ENCODE assay signal across 13 cellular contexts in genomic region chr2:158994920-158995676, GRCh38. TPM values are rescaled to one million over a fixed set of nuclear protein-coding genes. Genes with fewer than 3 reads are reported as not detected.
DNase-seq lines count a peak whose midpoint lies in the region; ATAC-seq, FAIRE-seq and TF ChIP-seq lines count a peak whose summit lies in the region.
"Had no signal": no experiment of that assay in that cellular context is flagged by ENCODE, and none has a peak within 500 bp of the region (broad histone marks: within the 10 kb centered on the region; RNA-seq: fewer than 3 reads in every experiment).

No MANE protein-coding gene starts in this region.

- no peak overlapping the region for H3K18ac ChIP-seq in trophoblast cell (ENCODE audit: low read length)

- H2BK120ac ChIP-seq in trophoblast cell (ENCODE audit: insufficient read depth, low read length, poor library complexity), result peak overlapping the region; percentile 37

- peak; percentile 31 for DNase-seq in NCI-H1092 treated with DMSO at 0.1 percent for 48 hours (lab: John Stamatoyannopoulos, UW)
- DNase-seq in NCI-H1092 (lab: John Stamatoyannopoulos, UW), result no peak
- peak; percentile 36 for DNase-seq in NAMALWA (ENCODE audit: low spot score)
- DNase-seq in K562 (ENCODE audit: extremely low read depth in 1 of 4, low spot score in 3 of 4), result no peak
- DNase-seq in trophoblast cell, result peak in 1 of 2 donors; percentile 12
- no peak for DNase-seq in KG1 (lab: John Stamatoyannopoulos, UW)
- DNase-seq in activated CD4-positive, alpha-beta T cell treated with anti-CD3 and anti-CD28 coated beads for 48 hours, result no peak
- no peak for DNase-seq in NCI-H1694 treated with DMSO at 0.1 percent for 48 hours (lab: John Stamatoyannopoulos, UW)
- DNase-seq: activated CD4-positive, CD25-positive, alpha-beta regulatory T cell treated with anti-CD3 and anti-CD28 coated beads, Interleukin-2, amount 50 U/mL, for 72 hours; activated naive CD8-positive, alpha-beta T cell treated with anti-CD3 and anti-CD28 coated beads, Interleukin-2, amount 10 ng/mL, durations not matched to agents 7 days and 5 days; NCI-H1930 had no signal

- no peak overlapping the region for H2BK5ac ChIP-seq in trophoblast cell (ENCODE audit: low read depth, low read length, poor library complexity)

- CTCF ChIA-PET in K562 (lab: Yijun Ruan, JAX; ENCODE audit: low intra/inter-chr PET ratio), result no interaction called here

- no peak for ATAC-seq in K562
- ATAC-seq: natural killer cell treated with Interleukin-12 subunit alpha and Interleukin-12 subunit beta and Interleukin-15 and Interleukin-18, amount 100 ng/mL, for 72 hours had no signal

- no peak overlapping the region for H4K8ac ChIP-seq in trophoblast cell (ENCODE audit: low read depth, low read length)

- no peak for TF ChIP-seq POLR2A in K562 (conservative IDR thresholded peaks at IDR 0.05)

- H3K27ac ChIP-seq in K562 (ENCODE audit: extremely low read depth, low read depth, low read length) (no peak overlapping the region), trophoblast cell (ENCODE audit: low read depth, low read length) (peak overlapping the region; percentile 82)
- H3K27ac ChIP-seq: 22Rv1 had no signal

- FAIRE-seq in K562 (lab: Jason Lieb, UNC), result no peak

- H3K27me3 ChIP-seq in K562 (ENCODE audit: control insufficient read depth in 2 of 2, insufficient read depth in 2 of 2, low read length in 2 of 2) (peaks cover 14 to 36% of the 10 kb centered on the region in 2 experiments; a peak in 4 of 5 replicates), trophoblast cell (ENCODE audit: insufficient read depth, low read length) (no peaks in the 10 kb centered on the region)

- H3K4me2 ChIP-seq in K562 (ENCODE audit: insufficient read depth, low read length), result no peak overlapping the region
- H3K4me2 ChIP-seq in trophoblast cell (ENCODE audit: low read length), result peak overlapping the region; percentile 33

- intact Hi-C loops in K562 (cut with micrococcal nuclease), result no loop called here

- no peak for TF ChIP-seq RAD21 in K562 (CRISPR knock-in tag; conservative IDR thresholded peaks at IDR 0.05 in 1 of 2, IDR thresholded peaks at IDR 0.05 in 1 of 2)

- in situ Hi-C loops in K562 (cut with MboI), result no loop called here

- no peaks in the 10 kb centered on the region for H3K9me3 ChIP-seq in K562 (replicated peaks; ENCODE audit: control insufficient read depth, insufficient read depth, low read depth, low read length)
- H3K9me3 ChIP-seq in trophoblast cell (ENCODE audit: insufficient read depth, low read depth, low read length), result no peaks in the 10 kb centered on the region

- no peak for TF ChIP-seq EP300 in K562 (IDR thresholded peaks at IDR 0.05; ENCODE audit: low read length)

- 0% methylated on average over 5 of the region's 5 CpGs for WGBS in K562 (ENCODE audit: insufficient coverage, low coverage, missing lambda C conversion rate)
- no CpG with 5 or more reads among the region's 5 CpGs for WGBS in trophoblast cell (ENCODE audit: extremely low coverage, insufficient coverage, insufficient read length)

- H2AK5ac ChIP-seq in trophoblast cell (ENCODE audit: low read length), result no peak overlapping the region

- no peak overlapping the region for H4K91ac ChIP-seq in trophoblast cell (ENCODE audit: low read depth, low read length)

- H3K4ac ChIP-seq in trophoblast cell (ENCODE audit: low read depth, low read length), result no peak overlapping the region

- H4K20me1 ChIP-seq in K562 (replicated peaks; ENCODE audit: control insufficient read depth, insufficient read depth, low read length), result no peaks in the 10 kb centered on the region

- no peaks in the 10 kb centered on the region for H3K9me1 ChIP-seq in K562 (ENCODE audit: control insufficient read depth, insufficient read depth, low read length)

- POLR2A ChIA-PET in K562 (lab: Yijun Ruan, JAX), result interaction anchor here (0.6 kb wide), 1 partner anchor 164 kb away, joined by 3 read pairs; no protein-coding TSS in a partner anchor

- H3K9ac ChIP-seq in K562 (ENCODE audit: insufficient read depth in 1 of 2, low read depth in 2 of 2, low read length in 2 of 2) (no peak overlapping the region), trophoblast cell (ENCODE audit: low read length) (no peak overlapping the region)

- no peak overlapping the region for H2BK12ac ChIP-seq in trophoblast cell (ENCODE audit: low read length)

- no peak overlapping the region for H4K12ac ChIP-seq in trophoblast cell (ENCODE audit: low read depth, low read length)

- no TSS peak for BruUV-seq in K562 (replicated peaks; lab: Mats Ljungman, UMichigan)

- no peaks in the 10 kb centered on the region for H3K36me3 ChIP-seq in K562 (ENCODE audit: control insufficient read depth, insufficient read depth, low read length)
- H3K36me3 ChIP-seq in trophoblast cell (ENCODE audit: control insufficient read depth in 1 of 2, insufficient read depth in 2 of 2, low read length in 2 of 2), result no peaks in the 10 kb centered on the region

- peaks cover 9% of the 10 kb centered on the region for H3K79me1 ChIP-seq in trophoblast cell (ENCODE audit: low read length)

- H3K4me1 ChIP-seq in K562 (replicated peaks in 1 of 2; ENCODE audit: control insufficient read depth in 2 of 2, insufficient read depth in 2 of 2, low read length in 2 of 2) (no peaks in the 10 kb centered on the region; a peak in 1 of 5 replicates), trophoblast cell (ENCODE audit: control insufficient read depth in 1 of 2, insufficient read depth in 2 of 2, low read length in 2 of 2) (peaks cover 18 to 33% of the 10 kb centered on the region in 2 experiments)

- no peak overlapping the region for H3K14ac ChIP-seq in trophoblast cell (ENCODE audit: low read length)

- no peak overlapping the region for H3K23ac ChIP-seq in trophoblast cell (ENCODE audit: low read length)

- no peak for TF ChIP-seq CTCF in K562 (IDR thresholded peaks at IDR 0.05 in 2 of 3, conservative IDR thresholded peaks at IDR 0.05 in 1 of 3; ENCODE audit: insufficient read depth in 2 of 3, low read depth in 1 of 3, low read length in 3 of 3)

- H3K79me2 ChIP-seq in K562 (ENCODE audit: control insufficient read depth, insufficient read depth, low read length), result no peaks in the 10 kb centered on the region
- no peaks in the 10 kb centered on the region for H3K79me2 ChIP-seq in trophoblast cell (ENCODE audit: control insufficient read depth, insufficient read depth, low read length, poor library complexity)

- H2AFZ ChIP-seq in K562 (ENCODE audit: low read depth, low read length), result no peak overlapping the region
- no peak overlapping the region for H2AFZ ChIP-seq in trophoblast cell (ENCODE audit: insufficient read depth, low read length, poor library complexity)

- H3K4me3 ChIP-seq in K562 (no peak overlapping the region), trophoblast cell (ENCODE audit: low read depth, low read length) (no peak overlapping the region)

TF ChIP-seq in K562, 482 proteins besides CTCF, POLR2A, EP300 and RAD21:
- TF ChIP-seq RBM25 (IDR thresholded peaks at IDR 0.05; ENCODE audit: low read depth, low read length, severe bottlenecking) (no peak), NRF1 (conservative IDR thresholded peaks at IDR 0.05 in 1 of 2, IDR thresholded peaks at IDR 0.05 in 1 of 2) (no peak), CEBPB (tag; IDR thresholded peaks at IDR 0.05) (0 out of 2 replicates have a peak, but pooled peaks have one; percentile 10), E2F3 (CRISPR knock-in tag; IDR thresholded peaks at IDR 0.05) (no peak), ZBTB12 (CRISPR knock-in tag; IDR thresholded peaks at IDR 0.05) (no peak), NFE2L1 (tag; IDR thresholded peaks at IDR 0.05; ENCODE audit: borderline replicate concordance, low read depth) (no peak), THRA (IDR thresholded peaks at IDR 0.05) (no peak)
TF ChIP-seq in K562: peak in this region for 1.

RNA-seq across cellular contexts. Expression of gene TANC1, which starts 26.7 kb away (rescaled TPM):
- total RNA-seq in K562 (2011; cell fraction: chromatin; rRNA removed; ENCODE audit: low replicate concordance), result 0.39 and 0.53 TPM in 2 replicates
- total RNA-seq in K562 (2011; cell fraction: nucleolus; rRNA removed), result 0.13 and 0.33 TPM in 2 replicates
- 0.22 and 0.31 TPM in 2 replicates for total RNA-seq in K562 (2011; cell fraction: nucleoplasm; rRNA removed)
- total RNA-seq in K562 (2014; rRNA removed) (under 0.01 and 0.04 TPM in 2 replicates), K562 (2014; rRNA removed; fragmentation: Illumina TruSeq; extraction: Trizol) (0.06 and 0.07 TPM in 2 replicates), K562 (2015; rRNA removed; fragmentation: Illumina TruSeq; extraction: Trizol) (0.07 and 0.15 TPM in 2 replicates), K562 (2021) (0.13 and 0.20 TPM in 2 replicates)
- polyA plus RNA-seq in K562 (2011; rRNA removed) (0.14 and 0.18 TPM in 2 replicates), K562 (2014; fragmentation: Illumina TruSeq; extraction: Trizol) (0.03 and 0.07 TPM in 2 replicates), K562 (2014; fragmentation: Nextera tagmentation; extraction: Ambion mirVana) (under 1 TPM in 1 of 2 experiments, not detected in 1; 0.03 TPM), K562 (2014; rRNA removed) (0.03 and 0.05 TPM in 2 replicates)
- polyA plus RNA-seq in K562 (2011; cell fraction: cytosol; rRNA removed), result 0.06 and 0.12 TPM in 2 replicates
- 0.42 and 0.74 TPM in 2 replicates for polyA plus RNA-seq in K562 (2011; cell fraction: nucleus; rRNA removed)
- 0.18 and 0.22 TPM in 2 replicates for polyA plus RNA-seq in K562 (2012)
- 0.39 and 0.45 TPM in 2 replicates for polyA minus RNA-seq in K562 (2011; rRNA and poly(A)+ RNA removed)
- polyA minus RNA-seq in K562 (2011; cell fraction: cytosol; rRNA and poly(A)+ RNA removed), result 0.29 and 0.64 TPM in 2 replicates
- 0.33 and 0.40 TPM in 2 replicates for polyA minus RNA-seq in K562 (2011; cell fraction: nucleus; rRNA and poly(A)+ RNA removed)
- 20.5 and 20.8 TPM in 2 replicates for polyA plus RNA-seq in trophoblast cell (2013)

Comparison
In these comparisons a context has a peak if more than half of its experiments do, and no peak if none do; other contexts are left out.
1. DNase-seq: peak in NCI-H1092 treated with DMSO at 0.1 percent for 48 hours (single experiment) and NAMALWA (single experiment); none in NCI-H1092 (single experiment), K562 (0 of 4), KG1 (single experiment), activated CD4-positive, alpha-beta T cell treated with anti-CD3 and anti-CD28 coated beads for 48 hours (single experiment) and NCI-H1694 treated with DMSO at 0.1 percent for 48 hours (single experiment).